ENCODE assay signal across 9 cellular contexts in genomic region chr2:179422037-179422643, GRCh38.
A peak's percentile ranks its signal among the peaks of the same experiment; 100 is the strongest.
DNase-seq lines count a peak whose midpoint lies in the region; ATAC-seq and TF ChIP-seq lines count a peak whose summit lies in the region.
"Had no signal": no experiment of that assay in that cellular context is flagged by ENCODE, and none has a peak within 500 bp of the region (broad histone marks: within the 10 kb centered on the region; RNA-seq: fewer than 3 reads in every experiment).

No MANE protein-coding gene starts in this region.

- H3K27ac Mint-ChIP-seq in nephron progenitor cell, result no peak overlapping the region
- H3K27ac Mint-ChIP-seq: IgD-negative memory B cell had no signal

- peak; percentile 63 for DNase-seq in AG20443 (ENCODE audit: low spot score)
- DNase-seq in NCI-H2029 treated with DMSO at 0.1 percent for 48 hours (lab: John Stamatoyannopoulos, UW), result peak; percentile 5
- DNase-seq in activated CD4-positive, alpha-beta T cell treated with anti-CD3 and anti-CD28 coated beads for 48 hours, result peak; percentile 70
- no peak for DNase-seq in epithelial cell of proximal tubule (ENCODE audit: low read depth)
- DNase-seq in nephron progenitor cell, result peak; percentile 76
- peak; percentile 73 for DNase-seq in ureter (ENCODE audit: low spot score)

- no peaks in the 10 kb centered on the region for H3K4me1 Mint-ChIP-seq in nephron progenitor cell

- ATAC-seq in GM18858 (IDR thresholded peaks at IDR 0.05; ENCODE audit: unreplicated experiment) (peak; percentile 68), HG03025 (IDR thresholded peaks at IDR 0.05; ENCODE audit: low FRiP score, unreplicated experiment) (peak; percentile 82)

- no peak overlapping the region for H3K4me3 ChIP-seq in epithelial cell of proximal tubule (ENCODE audit: low read depth, low read length)

- no peaks in the 10 kb centered on the region for H3K9me3 Mint-ChIP-seq in nephron progenitor cell
- H3K9me3 Mint-ChIP-seq: IgD-negative memory B cell had no signal

- no peaks in the 10 kb centered on the region for H3K36me3 Mint-ChIP-seq in nephron progenitor cell (ENCODE audit: low read depth)
- H3K36me3 Mint-ChIP-seq: IgD-negative memory B cell had no signal

- TF ChIP-seq CTCF in epithelial cell of proximal tubule (conservative IDR thresholded peaks at IDR 0.05; ENCODE audit: low read depth, low read length) (peak; percentile 96), nephron progenitor cell (IDR thresholded peaks at IDR 0.05) (peak; percentile 69)

- H3K27me3 Mint-ChIP-seq in nephron progenitor cell (ENCODE audit: low read depth, poor library complexity), result peaks cover 7% of the 10 kb centered on the region

- no peak overlapping the region for H3K4me3 Mint-ChIP-seq in nephron progenitor cell
- H3K4me3 Mint-ChIP-seq: IgD-negative memory B cell had no signal
